ENCODE assay signal across 12 cellular contexts in genomic region chr15:32802296-32802936, GRCh38.
A peak's percentile ranks its signal among the peaks of the same experiment; 100 is the strongest.
DNase-seq lines count a peak whose midpoint lies in the region; ATAC-seq and TF ChIP-seq lines count a peak whose summit lies in the region.
"Had no signal": no experiment of that assay in that cellular context is flagged by ENCODE, and none has a peak within 500 bp of the region (broad histone marks: within the 10 kb centered on the region; RNA-seq: fewer than 3 reads in every experiment).

No MANE protein-coding gene starts in this region.

- H3K9me3 ChIP-seq in BLaER1 treated with 17β-estradiol and CSF1 and Interleukin-3, amounts not matched to agents 10 nM and 100 nM (replicated peaks in 1 of 11) = peaks cover 5 to 12% (median 10%) of the 10 kb centered on the region in 11 experiments; a peak in 19 of 22 replicates
- H3K9me3 ChIP-seq in neuronal stem cell (replicated peaks in 1 of 2; ENCODE audit: control insufficient read depth in 2 of 2, insufficient read depth in 1 of 2, low read depth in 1 of 2, low read length in 2 of 2) = peaks cover 0 to 4% of the 10 kb centered on the region in 2 donors
- H3K9me3 ChIP-seq: left ventricle myocardium inferior, sigmoid colon had no signal

- H2BK5ac ChIP-seq in neuronal stem cell (ENCODE audit: low read length) = no peak overlapping the region

- H3K79me1 ChIP-seq in neuronal stem cell (ENCODE audit: low read depth, low read length) = no peaks in the 10 kb centered on the region

- H3K36me3 ChIP-seq in BLaER1 treated with 17β-estradiol and CSF1 and Interleukin-3, amounts not matched to agents 10 nM and 100 nM = peaks cover 0 to 77% (median 0%) of the 10 kb centered on the region in 11 experiments; a peak in 4 of 22 replicates
- H3K36me3 ChIP-seq in KMS-11 (ENCODE audit: insufficient read depth) (no peaks in the 10 kb centered on the region), neuronal stem cell (replicated peaks in 1 of 2; ENCODE audit: control insufficient read depth in 2 of 2, insufficient read depth in 2 of 2, low read length in 2 of 2) (no peaks in the 10 kb centered on the region)
- H3K36me3 ChIP-seq: left ventricle myocardium inferior, sigmoid colon had no signal

- H3K4me2 ChIP-seq in BLaER1 treated with 17β-estradiol and CSF1 and Interleukin-3, amounts not matched to agents 10 nM and 100 nM = peak overlapping the region in 7 of 11 experiments; percentile 8 to 38 (median 22); a peak in 5 of 22 replicates
- H3K4me2 ChIP-seq in KMS-11 (peak overlapping the region; percentile 58), neuronal stem cell (ENCODE audit: insufficient read depth, low read length, poor library complexity, severe bottlenecking) (no peak overlapping the region)

- no peak overlapping the region for H3K4me3 ChIP-seq in BLaER1 treated with 17β-estradiol and CSF1 and Interleukin-3, amounts not matched to agents 10 nM and 100 nM
- no peak overlapping the region for H3K4me3 ChIP-seq in KMS-11 (IDR thresholded peaks at IDR 0.05; ENCODE audit: insufficient read depth, low read depth, low read length)
- no peak overlapping the region for H3K4me3 ChIP-seq in neuronal stem cell (ENCODE audit: low read length in 2 of 2)
- H3K4me3 ChIP-seq: left ventricle myocardium inferior, sigmoid colon, stomach had no signal

- H3K9ac ChIP-seq in BLaER1 treated with 17β-estradiol and CSF1 and Interleukin-3, amounts not matched to agents 10 nM and 100 nM = no peak overlapping the region
- H3K9ac ChIP-seq in KMS-11 (peak overlapping the region; percentile 12; the same call in 1 of the 2 replicates), neuronal stem cell (ENCODE audit: low read depth, low read length, poor library complexity) (no peak overlapping the region)

- H2AK5ac ChIP-seq in neuronal stem cell (ENCODE audit: low read depth, low read length) = no peak overlapping the region

- no peak overlapping the region for H2AFZ ChIP-seq in KMS-11 (ENCODE audit: low read depth)
- no peak overlapping the region for H2AFZ ChIP-seq in neuronal stem cell (ENCODE audit: low read length)

- DNase-seq in amniotic stem cell (lab: John Stamatoyannopoulos, UW) (peak; percentile 58), myocyte (ENCODE audit: low read depth) (peak; percentile 56), neuronal stem cell (ENCODE audit: low spot score) (no peak), medulla oblongata (ENCODE audit: extremely low spot score) (no peak), NCI-H1417 (lab: John Stamatoyannopoulos, UW) (no peak)
- DNase-seq: activated effector memory CD4-positive, alpha-beta T cell treated with Interleukin-2 at 50 U/mL for 16 hours; left ventricle myocardium inferior; sigmoid colon; stomach had no signal

- no peak overlapping the region for H2BK15ac ChIP-seq in neuronal stem cell (ENCODE audit: low read length)

- H3K18ac ChIP-seq in neuronal stem cell (ENCODE audit: low read length) = no peak overlapping the region

- TF ChIP-seq CTCF in KMS-11 (conservative IDR thresholded peaks at IDR 0.05; ENCODE audit: low read depth, low read length) = no peak

- H2BK12ac ChIP-seq in neuronal stem cell (ENCODE audit: low read length) = no peak overlapping the region

- no peak for ATAC-seq in GM18517 (IDR thresholded peaks at IDR 0.05; ENCODE audit: unreplicated experiment)

- H3K27ac ChIP-seq in BLaER1 treated with 17β-estradiol and CSF1 and Interleukin-3, amounts not matched to agents 10 nM and 100 nM = no peak overlapping the region
- H3K27ac ChIP-seq in KMS-11 (peak overlapping the region; percentile 54), neuronal stem cell (replicated peaks; ENCODE audit: low read length) (no peak overlapping the region)
- H3K27ac ChIP-seq: left ventricle myocardium inferior, sigmoid colon, stomach had no signal

- no CpG with 5 or more reads among the region's 9 CpGs for WGBS in neuronal stem cell (ENCODE audit: extremely low coverage in 2 of 2, insufficient read length in 2 of 2, insufficient replicate concordance in 1 of 2), 2 donors

- H4K8ac ChIP-seq in neuronal stem cell (ENCODE audit: low read depth, low read length) = no peak overlapping the region

- no peaks in the 10 kb centered on the region; a peak in 1 of 22 replicates for H4K20me1 ChIP-seq in BLaER1 treated with 17β-estradiol and CSF1 and Interleukin-3, amounts not matched to agents 10 nM and 100 nM
- no peaks in the 10 kb centered on the region for H4K20me1 ChIP-seq in KMS-11 (ENCODE audit: insufficient read depth)

- no peak overlapping the region for H3K23ac ChIP-seq in neuronal stem cell (ENCODE audit: low read depth, low read length, poor library complexity)

- H2BK120ac ChIP-seq in neuronal stem cell (ENCODE audit: low read depth, low read length) = no peak overlapping the region

- H3K4me1 ChIP-seq in BLaER1 treated with 17β-estradiol and CSF1 and Interleukin-3, amounts not matched to agents 10 nM and 100 nM = peaks cover 0 to 10% (median 5%) of the 10 kb centered on the region in 10 experiments; a peak in 9 of 20 replicates
- H3K4me1 ChIP-seq in KMS-11 (ENCODE audit: low read depth, poor library complexity, severe bottlenecking) (peaks cover 39% of the 10 kb centered on the region), neuronal stem cell (ENCODE audit: control insufficient read depth in 2 of 2, insufficient read depth in 1 of 2, low read depth in 1 of 2, low read length in 2 of 2) (no peaks in the 10 kb centered on the region)
- H3K4me1 ChIP-seq: left ventricle myocardium inferior, sigmoid colon, stomach had no signal

- H3K27me3 ChIP-seq in BLaER1 treated with 17β-estradiol and CSF1 and Interleukin-3, amounts not matched to agents 10 nM and 100 nM = no peaks in the 10 kb centered on the region
- no peaks in the 10 kb centered on the region for H3K27me3 ChIP-seq in KMS-11 (ENCODE audit: insufficient read depth, low read depth)
- H3K27me3 ChIP-seq in neuronal stem cell (ENCODE audit: control insufficient read depth in 3 of 3, insufficient read depth in 3 of 3, low read depth in 1 of 3, low read length in 3 of 3) = no peaks in the 10 kb centered on the region
- H3K27me3 ChIP-seq: sigmoid colon, stomach had no signal

- H4K91ac ChIP-seq in neuronal stem cell (ENCODE audit: low read depth, low read length, poor library complexity) = no peak overlapping the region

- H3K4ac ChIP-seq in neuronal stem cell (ENCODE audit: low read length) = no peak overlapping the region

- H3K14ac ChIP-seq in neuronal stem cell (ENCODE audit: low read length) = no peak overlapping the region

- no peaks in the 10 kb centered on the region for H3K79me2 ChIP-seq in KMS-11 (ENCODE audit: insufficient read depth, low read depth)

Comparison
In these comparisons a context has a peak if more than half of its experiments do, and no peak if none do; other contexts are left out.
1. DNase-seq: peak in amniotic stem cell (single experiment) and myocyte (single experiment); none in neuronal stem cell (single experiment), medulla oblongata (single experiment) and NCI-H1417 (0 of 3).